22 cellular contexts compared by ENCODE assay signal in the genomic region with DNA sequence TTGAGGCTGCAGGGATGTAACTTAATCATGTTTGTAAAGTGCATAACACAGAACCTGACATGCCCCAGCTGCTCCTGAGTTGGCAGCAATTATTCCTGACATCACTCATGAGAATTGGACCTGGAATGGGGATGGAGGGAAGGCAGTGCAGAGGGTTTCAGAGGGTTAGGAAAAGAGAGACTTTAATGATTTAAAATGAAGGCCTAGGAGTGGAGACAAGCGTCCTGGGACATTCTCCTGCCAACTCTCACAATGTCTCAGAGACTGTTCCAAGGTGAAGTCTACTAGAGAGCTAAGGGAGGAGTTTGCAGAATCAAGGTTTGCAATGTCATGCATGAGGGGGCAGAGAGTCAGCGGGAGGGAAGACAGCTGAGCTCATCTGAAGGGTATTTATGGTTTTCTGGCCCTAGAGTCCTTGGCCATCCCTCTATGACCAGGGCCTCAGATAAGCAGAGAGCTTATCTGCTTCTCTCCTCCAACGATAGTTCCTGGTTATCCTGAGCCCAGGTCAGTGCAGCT. TPM values are rescaled to one million over a fixed set of nuclear protein-coding genes. Genes with fewer than 3 reads are reported as not detected.
DNase-seq lines count a peak whose midpoint lies in the region; ATAC-seq and TF ChIP-seq lines count a peak whose summit lies in the region.
"Had no signal": no experiment of that assay in that cellular context is flagged by ENCODE, and none has a peak within 500 bp of the region (broad histone marks: within the 10 kb centered on the region; RNA-seq: fewer than 3 reads in every experiment).

No MANE protein-coding gene starts in this region.

- no peaks in the 10 kb centered on the region for H3K36me3 ChIP-seq in left ventricle myocardium inferior
- H3K36me3 ChIP-seq in PC-9 (ENCODE audit: low read depth) = no peaks in the 10 kb centered on the region
- H3K36me3 ChIP-seq: Peyer's patch had no signal

- H3K27me3 ChIP-seq in left ventricle myocardium inferior (ENCODE audit: low read depth) (peaks cover 42% of the 10 kb centered on the region), PC-9 (ENCODE audit: insufficient read depth, low read depth) (peaks cover 23% of the 10 kb centered on the region)
- H3K27me3 ChIP-seq: Peyer's patch had no signal

- no peak for TF ChIP-seq CTCF in left ventricle myocardium inferior (IDR thresholded peaks at IDR 0.05; ENCODE audit: borderline replicate concordance)
- TF ChIP-seq CTCF in fibroblast of mammary gland (conservative IDR thresholded peaks at IDR 0.05; ENCODE audit: control insufficient read depth, insufficient read depth, low read depth, low read length) = no peak
- TF ChIP-seq CTCF in PC-9 (conservative IDR thresholded peaks at IDR 0.05) = no peak

- H3K9me3 ChIP-seq in left ventricle myocardium inferior (replicated peaks) (no peaks in the 10 kb centered on the region), PC-9 (ENCODE audit: insufficient read depth, low read depth) (no peaks in the 10 kb centered on the region)
- H3K9me3 ChIP-seq: mucosa of descending colon, Peyer's patch had no signal

- no peaks in the 10 kb centered on the region for H3K9me2 ChIP-seq in PC-9 (ENCODE audit: insufficient read depth)

- no peaks in the 10 kb centered on the region for H3K27me3 Mint-ChIP-seq in stimulated activated memory B cell treated with anti-CD40 and anti-IgM and Interleukin-4, amounts not matched to agents 10 μg/mL and 1 μg/mL and 100 μg/mL, for 72 hours

- ATAC-seq in Right ventricle myocardium inferior = peak; percentile 77
- peak; percentile 60 for ATAC-seq in stimulated activated memory B cell treated with anti-CD40 and anti-IgM and Interleukin-4, amounts not matched to agents 10 μg/mL and 1 μg/mL and 100 μg/mL, for 72 hours
- ATAC-seq: mucosa of descending colon; stimulated activated effector memory CD8-positive, alpha-beta T cell treated with anti-CD3 and anti-CD28 coated beads, Interleukin-12 subunit alpha, Interleukin-12 subunit beta, amount 100 ng/mL, for 72 hours had no signal

- intact Hi-C loops in Right ventricle myocardium inferior (cut with DNase I) = no loop called here
- intact Hi-C loops in left ventricle myocardium inferior (cut with micrococcal nuclease) = no loop called here
- intact Hi-C loops in PC-9 (cut with micrococcal nuclease; ENCODE audit: unreplicated experiment) = no loop called here

- no peaks in the 10 kb centered on the region for H3K9me3 Mint-ChIP-seq in stimulated activated memory B cell treated with anti-CD40 and anti-IgM and Interleukin-4, amounts not matched to agents 10 μg/mL and 1 μg/mL and 100 μg/mL, for 72 hours
- H3K9me3 Mint-ChIP-seq: stimulated activated effector memory CD8-positive, alpha-beta T cell treated with anti-CD3 and anti-CD28 coated beads, Interleukin-12 subunit alpha, Interleukin-12 subunit beta, amount 100 ng/mL, for 72 hours; type B pancreatic cell had no signal

- no peak for DNase-seq in Right ventricle myocardium inferior (ENCODE audit: missing footprints)
- DNase-seq in left ventricle myocardium inferior = no peak
- DNase-seq in NCI-H226 = peak; percentile 65
- DNase-seq in fibroblast of mammary gland (ENCODE audit: low read depth) = peak; percentile 33
- DNase-seq in PC-9 = no peak
- DNase-seq in activated CD8-positive, alpha-beta memory T cell treated with anti-CD3 and anti-CD28 coated beads, Interleukin-2, amount 50 U/mL, for 4 hours = no peak
- no peak for DNase-seq in SIG-M5 treated with dmso at 0.1 percent for 504 hours (lab: John Stamatoyannopoulos, UW; ENCODE audit: unreplicated experiment)
- DNase-seq: activated CD4-positive, alpha-beta T cell treated with anti-CD3 and anti-CD28 coated beads for 4 hours; activated T-cell treated with anti-CD3 and anti-CD28 coated beads for 4 hours; central memory CD4-positive, alpha-beta T cell; KBM-7; mucosa of descending colon; NCI-H1694 had no signal

- no peaks in the 10 kb centered on the region for H4K20me1 ChIP-seq in PC-9 (ENCODE audit: insufficient read depth)

- no peak overlapping the region for H3K4me3 ChIP-seq in left ventricle myocardium inferior
- H3K4me3 ChIP-seq in fibroblast of mammary gland (ENCODE audit: control insufficient read depth, low read depth, low read length) = no peak overlapping the region
- no peak overlapping the region for H3K4me3 ChIP-seq in PC-9
- H3K4me3 ChIP-seq: mucosa of descending colon, Peyer's patch, skin epidermis had no signal

- H3K27ac Mint-ChIP-seq in stimulated activated memory B cell treated with anti-CD40 and anti-IgM and Interleukin-4, amounts not matched to agents 10 μg/mL and 1 μg/mL and 100 μg/mL, for 72 hours = peak overlapping the region; percentile 4
- H3K27ac Mint-ChIP-seq: activated naive CD8-positive, alpha-beta T cell; stimulated activated effector memory CD8-positive, alpha-beta T cell treated with anti-CD3 and anti-CD28 coated beads, Interleukin-12 subunit alpha, Interleukin-12 subunit beta, amount 100 ng/mL, for 72 hours; type B pancreatic cell had no signal

- H3K4me3 Mint-ChIP-seq in stimulated activated memory B cell treated with anti-CD40 and anti-IgM and Interleukin-4, amounts not matched to agents 10 μg/mL and 1 μg/mL and 100 μg/mL, for 72 hours = no peak overlapping the region
- H3K4me3 Mint-ChIP-seq: activated naive CD8-positive, alpha-beta T cell; stimulated activated effector memory CD8-positive, alpha-beta T cell treated with anti-CD3 and anti-CD28 coated beads, Interleukin-12 subunit alpha, Interleukin-12 subunit beta, amount 100 ng/mL, for 72 hours; type B pancreatic cell had no signal

- peaks cover 51% of the 10 kb centered on the region for H3K4me1 Mint-ChIP-seq in stimulated activated memory B cell treated with anti-CD40 and anti-IgM and Interleukin-4, amounts not matched to agents 10 μg/mL and 1 μg/mL and 100 μg/mL, for 72 hours
- H3K4me1 Mint-ChIP-seq: stimulated activated effector memory CD8-positive, alpha-beta T cell treated with anti-CD3 and anti-CD28 coated beads, Interleukin-12 subunit alpha, Interleukin-12 subunit beta, amount 100 ng/mL, for 72 hours had no signal

- no peaks in the 10 kb centered on the region for H3K36me3 Mint-ChIP-seq in stimulated activated memory B cell treated with anti-CD40 and anti-IgM and Interleukin-4, amounts not matched to agents 10 μg/mL and 1 μg/mL and 100 μg/mL, for 72 hours
- H3K36me3 Mint-ChIP-seq: activated naive CD8-positive, alpha-beta T cell; stimulated activated effector memory CD8-positive, alpha-beta T cell treated with anti-CD3 and anti-CD28 coated beads, Interleukin-12 subunit alpha, Interleukin-12 subunit beta, amount 100 ng/mL, for 72 hours; type B pancreatic cell had no signal

- H2AFZ ChIP-seq in PC-9 = no peak overlapping the region

- POLR2A ChIA-PET in PC-9 (lab: Charles Lee; ENCODE audit: unreplicated experiment) = no interaction called here

- BruUV-seq in PC-9 (replicated peaks; lab: Mats Ljungman, UMichigan) = no TSS peak

- CTCF ChIA-PET in PC-9 (lab: Charles Lee) = no interaction called here

- no peaks in the 10 kb centered on the region for H3K79me2 ChIP-seq in PC-9 (ENCODE audit: low read depth)

- H3F3A ChIP-seq in PC-9 (ENCODE audit: insufficient read depth, low read depth) = no peaks in the 10 kb centered on the region

- H3K4me1 ChIP-seq in left ventricle myocardium inferior (peaks cover 3% of the 10 kb centered on the region), PC-9 (replicated peaks; ENCODE audit: insufficient read depth) (no peaks in the 10 kb centered on the region)

- no peak overlapping the region for H3K27ac ChIP-seq in left ventricle myocardium inferior (replicated peaks)
- H3K27ac ChIP-seq in PC-9 = no peak overlapping the region
- H3K27ac ChIP-seq: Peyer's patch, skin epidermis had no signal

- no peak overlapping the region for H3K4me2 ChIP-seq in PC-9

RNA-seq across cellular contexts. Expression of gene GGTLC2, which starts 36.9 kb away (rescaled TPM):
- not detected for total RNA-seq in Right ventricle myocardium inferior
- total RNA-seq in left ventricle myocardium inferior = not detected
- not detected in 2 replicates for total RNA-seq in PC-9 (2021)
- total RNA-seq: glomerular endothelial cell; mucosa of descending colon; osteocyte; Peyer's patch; T-helper 1 cell treated with Interleukin-12 subunit alpha and Interleukin-12 subunit beta and Interleukin-4 antibody, amounts not matched to agents 30 ng/mL and 1 ng/mL, for 36 hours had no signal

Comparison
In these comparisons a context has a peak if more than half of its experiments do, and no peak if none do; other contexts are left out.
1. DNase-seq: peak in NCI-H226 (single experiment) and fibroblast of mammary gland (single experiment); none in Right ventricle myocardium inferior (single experiment), left ventricle myocardium inferior (single experiment), PC-9 (0 of 2), activated CD8-positive, alpha-beta memory T cell treated with anti-CD3 and anti-CD28 coated beads, Interleukin-2, amount 50 U/mL, for 4 hours (single experiment) and SIG-M5 treated with dmso at 0.1 percent for 504 hours (single experiment).